ENCODE assay signal across 2 cellular contexts in the genomic region with DNA sequence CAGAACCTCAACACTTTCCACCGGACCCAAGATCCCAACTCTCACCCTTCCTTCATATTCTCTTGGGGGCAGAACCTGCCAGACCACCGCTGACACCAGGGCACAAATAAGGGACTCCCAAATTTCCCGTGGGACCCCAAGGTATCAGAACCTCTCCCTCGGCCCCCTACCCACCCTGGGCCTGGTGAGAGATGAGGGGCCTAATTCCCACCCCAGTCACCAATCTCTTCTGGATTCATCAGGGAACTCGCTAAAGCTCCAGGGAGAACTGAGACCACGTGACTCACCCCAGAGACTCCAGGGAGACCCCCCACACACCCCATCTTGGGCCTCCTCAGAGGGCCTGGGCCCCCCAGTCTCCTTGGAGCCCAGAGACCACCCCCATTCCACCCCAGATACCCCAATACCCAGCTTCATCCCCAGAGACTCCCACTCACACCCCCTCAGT.
TF ChIP-seq lines count a peak whose summit lies in the region.

No MANE protein-coding gene starts in this region.

TF ChIP-seq in GM12878, 131 proteins besides CTCF, POLR2A, EP300 and RAD21:
- TF ChIP-seq ZBTB11 (CRISPR knock-in tag; IDR thresholded peaks at IDR 0.05) = no peak
- TF ChIP-seq SUZ12 (IDR thresholded peaks at IDR 0.05; ENCODE audit: unreplicated experiment) = no peak
- no peak for TF ChIP-seq ATF3 (IDR thresholded peaks at IDR 0.05; ENCODE audit: borderline replicate concordance, extremely low read depth, low read depth, low read length)
- no peak for TF ChIP-seq PAX8 (IDR thresholded peaks at IDR 0.05)
- TF ChIP-seq, protein P1, sequence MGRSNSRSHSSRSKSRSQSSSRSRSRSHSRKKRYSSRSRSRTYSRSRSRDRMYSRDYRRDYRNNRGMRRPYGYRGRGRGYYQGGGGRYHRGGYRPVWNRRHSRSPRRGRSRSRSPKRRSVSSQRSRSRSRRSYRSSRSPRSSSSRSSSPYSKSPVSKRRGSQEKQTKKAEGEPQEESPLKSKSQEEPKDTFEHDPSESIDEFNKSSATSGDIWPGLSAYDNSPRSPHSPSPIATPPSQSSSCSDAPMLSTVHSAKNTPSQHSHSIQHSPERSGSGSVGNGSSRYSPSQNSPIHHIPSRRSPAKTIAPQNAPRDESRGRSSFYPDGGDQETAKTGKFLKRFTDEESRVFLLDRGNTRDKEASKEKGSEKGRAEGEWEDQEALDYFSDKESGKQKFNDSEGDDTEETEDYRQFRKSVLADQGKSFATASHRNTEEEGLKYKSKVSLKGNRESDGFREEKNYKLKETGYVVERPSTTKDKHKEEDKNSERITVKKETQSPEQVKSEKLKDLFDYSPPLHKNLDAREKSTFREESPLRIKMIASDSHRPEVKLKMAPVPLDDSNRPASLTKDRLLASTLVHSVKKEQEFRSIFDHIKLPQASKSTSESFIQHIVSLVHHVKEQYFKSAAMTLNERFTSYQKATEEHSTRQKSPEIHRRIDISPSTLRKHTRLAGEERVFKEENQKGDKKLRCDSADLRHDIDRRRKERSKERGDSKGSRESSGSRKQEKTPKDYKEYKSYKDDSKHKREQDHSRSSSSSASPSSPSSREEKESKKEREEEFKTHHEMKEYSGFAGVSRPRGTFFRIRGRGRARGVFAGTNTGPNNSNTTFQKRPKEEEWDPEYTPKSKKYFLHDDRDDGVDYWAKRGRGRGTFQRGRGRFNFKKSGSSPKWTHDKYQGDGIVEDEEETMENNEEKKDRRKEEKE (IDR thresholded peaks at IDR 0.05) = no peak
- TF ChIP-seq NR2C1 (IDR thresholded peaks at IDR 0.05) = no peak
- no peak for TF ChIP-seq RCOR1 (conservative IDR thresholded peaks at IDR 0.05; ENCODE audit: low read depth, low read length)
- TF ChIP-seq CREB1 (IDR thresholded peaks at IDR 0.05; ENCODE audit: low read depth) = no peak
- TF ChIP-seq PKNOX1 (IDR thresholded peaks at IDR 0.05) = no peak
- no peak for TF ChIP-seq BACH1 (IDR thresholded peaks at IDR 0.05; ENCODE audit: borderline replicate concordance)
- 0 out of 2 replicates have a peak, but pooled peaks have one; percentile 18 for TF ChIP-seq POLR2AphosphoS5 (IDR thresholded peaks at IDR 0.05; ENCODE audit: low read length)
- no peak for TF ChIP-seq NKRF (conservative IDR thresholded peaks at IDR 0.05)
- no peak for TF ChIP-seq RBBP5 (conservative IDR thresholded peaks at IDR 0.05)
- TF ChIP-seq ETV6 (conservative IDR thresholded peaks at IDR 0.05 in 1 of 2, IDR thresholded peaks at IDR 0.05 in 1 of 2; ENCODE audit: borderline replicate concordance in 1 of 2, low read depth in 1 of 2) = no peak
- peak; percentile 71; the same call in 1 of the 2 replicates for TF ChIP-seq RAD51 (IDR thresholded peaks at IDR 0.05)

TF ChIP-seq in neural cell, 6 proteins besides CTCF, POLR2A, EP300 and RAD21:
- TF ChIP-seq POLR2AphosphoS5 (IDR thresholded peaks at IDR 0.05) (no peak), EZH2 (IDR thresholded peaks at IDR 0.05; ENCODE audit: borderline replicate concordance, insufficient read depth, low read length, poor library complexity, severe bottlenecking) (no peak), SMC3 (conservative IDR thresholded peaks at IDR 0.05; ENCODE audit: poor library complexity) (no peak), TAF1 (IDR thresholded peaks at IDR 0.05; ENCODE audit: low read depth) (no peak), MXI1 (conservative IDR thresholded peaks at IDR 0.05; ENCODE audit: poor library complexity, severe bottlenecking) (no peak)
- TF ChIP-seq, protein P2, sequence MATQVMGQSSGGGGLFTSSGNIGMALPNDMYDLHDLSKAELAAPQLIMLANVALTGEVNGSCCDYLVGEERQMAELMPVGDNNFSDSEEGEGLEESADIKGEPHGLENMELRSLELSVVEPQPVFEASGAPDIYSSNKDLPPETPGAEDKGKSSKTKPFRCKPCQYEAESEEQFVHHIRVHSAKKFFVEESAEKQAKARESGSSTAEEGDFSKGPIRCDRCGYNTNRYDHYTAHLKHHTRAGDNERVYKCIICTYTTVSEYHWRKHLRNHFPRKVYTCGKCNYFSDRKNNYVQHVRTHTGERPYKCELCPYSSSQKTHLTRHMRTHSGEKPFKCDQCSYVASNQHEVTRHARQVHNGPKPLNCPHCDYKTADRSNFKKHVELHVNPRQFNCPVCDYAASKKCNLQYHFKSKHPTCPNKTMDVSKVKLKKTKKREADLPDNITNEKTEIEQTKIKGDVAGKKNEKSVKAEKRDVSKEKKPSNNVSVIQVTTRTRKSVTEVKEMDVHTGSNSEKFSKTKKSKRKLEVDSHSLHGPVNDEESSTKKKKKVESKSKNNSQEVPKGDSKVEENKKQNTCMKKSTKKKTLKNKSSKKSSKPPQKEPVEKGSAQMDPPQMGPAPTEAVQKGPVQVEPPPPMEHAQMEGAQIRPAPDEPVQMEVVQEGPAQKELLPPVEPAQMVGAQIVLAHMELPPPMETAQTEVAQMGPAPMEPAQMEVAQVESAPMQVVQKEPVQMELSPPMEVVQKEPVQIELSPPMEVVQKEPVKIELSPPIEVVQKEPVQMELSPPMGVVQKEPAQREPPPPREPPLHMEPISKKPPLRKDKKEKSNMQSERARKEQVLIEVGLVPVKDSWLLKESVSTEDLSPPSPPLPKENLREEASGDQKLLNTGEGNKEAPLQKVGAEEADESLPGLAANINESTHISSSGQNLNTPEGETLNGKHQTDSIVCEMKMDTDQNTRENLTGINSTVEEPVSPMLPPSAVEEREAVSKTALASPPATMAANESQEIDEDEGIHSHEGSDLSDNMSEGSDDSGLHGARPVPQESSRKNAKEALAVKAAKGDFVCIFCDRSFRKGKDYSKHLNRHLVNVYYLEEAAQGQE (IDR thresholded peaks at IDR 0.05; ENCODE audit: borderline replicate concordance) = no peak
